Comparison of ENCODE assay signal across 1 cellular context in the genomic region with DNA sequence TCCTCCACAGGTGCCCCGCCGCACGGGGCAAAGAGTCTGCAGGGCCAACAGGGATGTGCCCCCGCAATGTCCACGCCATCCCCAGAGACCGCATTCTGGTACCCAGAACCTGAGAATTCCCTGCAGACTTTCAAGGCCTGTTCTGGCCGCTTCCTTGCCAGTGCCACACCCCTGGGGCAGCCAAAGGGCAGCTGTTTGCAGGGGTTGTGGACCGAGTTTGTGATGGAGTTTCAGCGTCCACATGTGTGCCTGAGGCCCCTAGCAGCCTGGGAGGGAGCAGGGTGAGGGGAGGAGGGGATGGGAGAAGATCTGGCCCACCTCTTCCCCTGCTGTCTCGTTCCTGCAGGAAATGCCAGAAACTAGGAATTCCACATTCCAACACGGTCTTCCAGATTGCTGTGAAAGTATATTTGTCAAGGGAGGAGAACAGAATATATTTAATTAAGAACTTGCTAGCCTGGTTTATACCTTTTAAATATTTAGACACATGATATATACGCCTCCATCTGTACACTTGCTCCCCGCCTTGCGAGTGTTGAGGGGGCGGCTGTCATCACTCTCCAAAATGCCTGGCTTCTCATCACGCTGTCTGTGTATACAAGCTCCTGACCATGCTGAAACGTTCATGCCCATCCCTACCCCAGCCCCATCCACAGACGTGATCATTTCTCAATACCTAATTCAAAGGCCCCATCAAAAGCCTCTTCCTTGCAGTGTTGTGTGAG.
TF ChIP-seq lines count a peak whose summit lies in the region.

No MANE protein-coding gene starts in this region.

TF ChIP-seq in HepG2, 621 proteins besides CTCF, POLR2A, EP300 and RAD21:
- TF ChIP-seq, protein P1, sequence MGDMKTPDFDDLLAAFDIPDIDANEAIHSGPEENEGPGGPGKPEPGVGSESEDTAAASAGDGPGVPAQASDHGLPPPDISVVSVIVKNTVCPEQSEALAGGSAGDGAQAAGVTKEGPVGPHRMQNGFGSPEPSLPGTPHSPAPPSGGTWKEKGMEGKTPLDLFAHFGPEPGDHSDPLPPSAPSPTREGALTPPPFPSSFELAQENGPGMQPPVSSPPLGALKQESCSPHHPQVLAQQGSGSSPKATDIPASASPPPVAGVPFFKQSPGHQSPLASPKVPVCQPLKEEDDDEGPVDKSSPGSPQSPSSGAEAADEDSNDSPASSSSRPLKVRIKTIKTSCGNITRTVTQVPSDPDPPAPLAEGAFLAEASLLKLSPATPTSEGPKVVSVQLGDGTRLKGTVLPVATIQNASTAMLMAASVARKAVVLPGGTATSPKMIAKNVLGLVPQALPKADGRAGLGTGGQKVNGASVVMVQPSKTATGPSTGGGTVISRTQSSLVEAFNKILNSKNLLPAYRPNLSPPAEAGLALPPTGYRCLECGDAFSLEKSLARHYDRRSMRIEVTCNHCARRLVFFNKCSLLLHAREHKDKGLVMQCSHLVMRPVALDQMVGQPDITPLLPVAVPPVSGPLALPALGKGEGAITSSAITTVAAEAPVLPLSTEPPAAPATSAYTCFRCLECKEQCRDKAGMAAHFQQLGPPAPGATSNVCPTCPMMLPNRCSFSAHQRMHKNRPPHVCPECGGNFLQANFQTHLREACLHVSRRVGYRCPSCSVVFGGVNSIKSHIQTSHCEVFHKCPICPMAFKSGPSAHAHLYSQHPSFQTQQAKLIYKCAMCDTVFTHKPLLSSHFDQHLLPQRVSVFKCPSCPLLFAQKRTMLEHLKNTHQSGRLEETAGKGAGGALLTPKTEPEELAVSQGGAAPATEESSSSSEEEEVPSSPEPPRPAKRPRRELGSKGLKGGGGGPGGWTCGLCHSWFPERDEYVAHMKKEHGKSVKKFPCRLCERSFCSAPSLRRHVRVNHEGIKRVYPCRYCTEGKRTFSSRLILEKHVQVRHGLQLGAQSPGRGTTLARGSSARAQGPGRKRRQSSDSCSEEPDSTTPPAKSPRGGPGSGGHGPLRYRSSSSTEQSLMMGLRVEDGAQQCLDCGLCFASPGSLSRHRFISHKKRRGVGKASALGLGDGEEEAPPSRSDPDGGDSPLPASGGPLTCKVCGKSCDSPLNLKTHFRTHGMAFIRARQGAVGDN (CRISPR knock-in tag; IDR thresholded peaks at IDR 0.05): peak; percentile 23; the same call in 1 of the 2 replicates
- TF ChIP-seq CHD2 (IDR thresholded peaks at IDR 0.05; ENCODE audit: low read depth, low read length): no peak
